In the genomic region with DNA sequence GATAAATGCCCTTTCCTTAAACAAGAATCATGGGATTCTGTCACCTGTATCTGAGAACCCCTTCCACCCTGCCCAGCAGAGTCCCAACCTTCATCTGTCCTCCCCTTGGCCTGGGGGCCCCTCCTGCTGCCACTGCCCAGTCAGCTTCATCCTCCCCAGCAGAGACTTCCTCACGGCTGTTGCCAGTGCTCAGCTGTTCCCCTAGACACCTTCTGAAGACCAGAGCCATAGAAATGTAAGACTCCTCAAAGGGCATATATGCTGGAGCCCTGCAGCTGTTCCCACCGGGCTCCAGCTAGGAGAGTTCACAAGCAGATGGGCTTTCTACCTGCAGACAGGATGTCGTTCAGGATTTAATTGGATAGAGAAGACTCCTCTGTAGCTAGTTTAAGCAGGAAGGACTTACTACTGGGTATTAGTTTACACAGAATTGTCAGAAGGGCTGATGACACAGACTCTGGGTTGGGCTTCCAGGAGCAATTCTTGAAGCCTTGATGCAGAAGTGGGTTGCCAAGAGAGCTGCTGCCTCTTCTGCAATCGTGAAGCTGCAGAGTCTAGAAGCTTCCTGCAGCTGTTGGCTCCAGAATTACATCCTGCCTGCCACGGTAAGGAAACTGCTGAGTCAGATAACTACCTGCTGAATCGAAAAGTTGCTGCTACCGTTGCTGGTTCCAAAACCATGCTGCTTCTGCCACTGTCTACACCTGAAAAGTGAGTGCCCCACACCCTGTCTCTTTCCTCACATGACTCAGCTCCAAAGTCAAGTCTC, we compare ENCODE assay signal across 10 cellular contexts. TPM values are rescaled to one million over a fixed set of nuclear protein-coding genes. Genes with fewer than 3 reads are reported as not detected.
DNase-seq lines count a peak whose midpoint lies in the region; TF ChIP-seq lines count a peak whose summit lies in the region.
"Had no signal": no experiment of that assay in that cellular context is flagged by ENCODE, and none has a peak within 500 bp of the region (broad histone marks: within the 10 kb centered on the region; RNA-seq: fewer than 3 reads in every experiment).

No MANE protein-coding gene starts in this region.

- no peak for DNase-seq in activated naive CD8-positive, alpha-beta T cell treated with anti-CD3 and anti-CD28 coated beads for 36 hours
- DNase-seq in NCI-H82 treated with DMSO at 0.1 percent for 48 hours (lab: John Stamatoyannopoulos, UW; ENCODE audit: unreplicated experiment) (peak; percentile 95), choroid plexus epithelial cell (ENCODE audit: low read depth) (peak; percentile 64), skeletal muscle cell (ENCODE audit: low read depth) (peak; percentile 20), right atrium auricular region (ENCODE audit: low spot score) (no peak), DMS 273 (lab: John Stamatoyannopoulos, UW; ENCODE audit: unreplicated experiment) (no peak), NCI-H226 (no peak)
- DNase-seq: Karpas-422 had no signal

- H3K4me3 Mint-ChIP-seq in activated naive CD8-positive, alpha-beta T cell, result peak overlapping the region; percentile 4
- H3K4me3 Mint-ChIP-seq in activated naive CD8-positive, alpha-beta T cell treated with anti-CD3 and anti-CD28 coated beads for 36 hours, result no peak overlapping the region

- no peaks in the 10 kb centered on the region for H3K36me3 Mint-ChIP-seq in activated naive CD8-positive, alpha-beta T cell
- peaks cover 2% of the 10 kb centered on the region for H3K36me3 Mint-ChIP-seq in activated naive CD8-positive, alpha-beta T cell treated with anti-CD3 and anti-CD28 coated beads for 36 hours

- TF ChIP-seq CTCF in choroid plexus epithelial cell (conservative IDR thresholded peaks at IDR 0.05; ENCODE audit: low read depth, low read length), result no peak
- TF ChIP-seq CTCF in right atrium auricular region (IDR thresholded peaks at IDR 0.05), result no peak

- H3K4me3 ChIP-seq in choroid plexus epithelial cell (ENCODE audit: low read depth, low read length) (no peak overlapping the region), skeletal muscle cell (ENCODE audit: low read depth, low read length) (no peak overlapping the region), right atrium auricular region (no peak overlapping the region)
- H3K4me3 ChIP-seq: BLaER1 treated with 17β-estradiol and CSF1 and Interleukin-3, amounts not matched to agents 10 nM and 100 nM had no signal

- H3K4me1 ChIP-seq in right atrium auricular region, result no peaks in the 10 kb centered on the region

- H3K27me3 ChIP-seq in right atrium auricular region, result no peaks in the 10 kb centered on the region

- peaks cover 55% of the 10 kb centered on the region for H3K4me1 Mint-ChIP-seq in activated naive CD8-positive, alpha-beta T cell (ENCODE audit: low read depth)
- H3K4me1 Mint-ChIP-seq in activated naive CD8-positive, alpha-beta T cell treated with anti-CD3 and anti-CD28 coated beads for 36 hours, result peaks cover 35% of the 10 kb centered on the region

- no peak overlapping the region for H3K27ac ChIP-seq in right atrium auricular region
- H3K27ac ChIP-seq: BLaER1 treated with 17β-estradiol and CSF1 and Interleukin-3, amounts not matched to agents 10 nM and 100 nM had no signal

- no peaks in the 10 kb centered on the region for H3K9me3 Mint-ChIP-seq in activated naive CD8-positive, alpha-beta T cell (ENCODE audit: low read depth)
- H3K9me3 Mint-ChIP-seq in activated naive CD8-positive, alpha-beta T cell treated with anti-CD3 and anti-CD28 coated beads for 36 hours, result no peaks in the 10 kb centered on the region

- H3K27me3 Mint-ChIP-seq in activated naive CD8-positive, alpha-beta T cell, result peaks cover 3% of the 10 kb centered on the region
- peaks cover 8% of the 10 kb centered on the region for H3K27me3 Mint-ChIP-seq in activated naive CD8-positive, alpha-beta T cell treated with anti-CD3 and anti-CD28 coated beads for 36 hours

- no peaks in the 10 kb centered on the region for H3K9me3 ChIP-seq in right atrium auricular region

- H3K27ac Mint-ChIP-seq in activated naive CD8-positive, alpha-beta T cell, result peak overlapping the region; percentile 3
- H3K27ac Mint-ChIP-seq in activated naive CD8-positive, alpha-beta T cell treated with anti-CD3 and anti-CD28 coated beads for 36 hours, result no peak overlapping the region

- H3K36me3 ChIP-seq in right atrium auricular region, result no peaks in the 10 kb centered on the region
- H3K36me3 ChIP-seq: BLaER1 treated with 17β-estradiol and CSF1 and Interleukin-3, amounts not matched to agents 10 nM and 100 nM had no signal

RNA-seq across cellular contexts. Expression of a gene that starts 57.1 kb away (rescaled TPM):
- total RNA-seq in activated naive CD8-positive, alpha-beta T cell treated with anti-CD3 and anti-CD28 coated beads for 36 hours, result not detected
- total RNA-seq in right atrium auricular region, result not detected

Comparison
In these comparisons a context has a peak if more than half of its experiments do, and no peak if none do; other contexts are left out.
1. DNase-seq: peak in NCI-H82 treated with DMSO at 0.1 percent for 48 hours (single experiment), choroid plexus epithelial cell (single experiment) and skeletal muscle cell (single experiment); none in activated naive CD8-positive, alpha-beta T cell treated with anti-CD3 and anti-CD28 coated beads for 36 hours (single experiment), right atrium auricular region (single experiment), DMS 273 (single experiment) and NCI-H226 (single experiment).